In the genomic region with DNA sequence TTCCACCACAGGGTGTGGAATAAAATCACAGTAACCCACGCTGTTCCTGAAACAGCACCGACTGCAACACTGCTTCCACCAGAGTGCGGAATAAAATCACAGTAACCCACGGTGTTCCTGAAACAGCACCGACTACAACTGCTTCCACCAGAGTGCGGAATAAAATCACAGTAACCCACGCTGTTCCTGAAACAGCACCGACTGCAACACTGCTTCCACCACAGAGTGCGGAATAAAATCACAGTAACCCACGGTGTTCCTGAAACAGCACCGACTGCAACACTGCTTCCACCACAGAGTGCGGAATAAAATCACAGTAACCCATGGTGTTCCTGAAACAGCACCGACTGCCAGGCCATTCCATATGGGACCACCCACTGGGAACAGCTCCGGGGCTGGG, we compare ENCODE assay signal across 7 cellular contexts. TPM values are rescaled to one million over a fixed set of nuclear protein-coding genes. Genes with fewer than 3 reads are reported as not detected.
"Had no signal": no experiment of that assay in that cellular context is flagged by ENCODE, and none has a peak within 500 bp of the region (broad histone marks: within the 10 kb centered on the region; RNA-seq: fewer than 3 reads in every experiment).

No MANE protein-coding gene starts in this region.

RNA-seq across cellular contexts. Expression of gene SLC6A3, which starts 59.8 kb away (rescaled TPM):
- total RNA-seq: activated CD4-positive, alpha-beta memory T cell treated with anti-CD3 and anti-CD28 coated beads, Interleukin-2, amount 10 ng/mL, durations not matched to agents 7 days and 5 days; activated CD4-positive, alpha-beta T cell treated with anti-CD3 and anti-CD28 coated beads for 36 hours; activated naive CD4-positive, alpha-beta T cell treated with anti-CD3 and anti-CD28 coated beads for 36 hours; activated T-helper 17 cell treated with anti-CD3 and anti-CD28 coated beads, Interleukin-2, amount 50 U/mL, for 72 hours; cardiac muscle cell; NCI-H460; Right ventricle myocardium inferior had no signal
- polyA plus RNA-seq: cardiac muscle cell had no signal
